In genomic region chr16:1991135-1991551, GRCh38 we compare ENCODE assay signal across 8 cellular contexts. TPM values are rescaled to one million over a fixed set of nuclear protein-coding genes. Genes with fewer than 3 reads are reported as not detected.
DNase-seq lines count a peak whose midpoint lies in the region; ATAC-seq and TF ChIP-seq lines count a peak whose summit lies in the region.

No MANE protein-coding gene starts in this region.

- DNase-seq in activated naive CD4-positive, alpha-beta T cell treated with anti-CD3 and anti-CD28 coated beads for 36 hours, result peak; percentile 76
- DNase-seq in neural progenitor cell (ENCODE audit: low spot score) (no peak), BE2C (no peak), globus pallidus (ENCODE audit: low spot score) (no peak), erythroblast (lab: John Stamatoyannopoulos, UW) (no peak), SW480 (ENCODE audit: low spot score) (no peak)

- TF ChIP-seq CTCF in neural progenitor cell (IDR thresholded peaks at IDR 0.05) (no peak), BE2C (IDR thresholded peaks at IDR 0.05; ENCODE audit: low read depth, low read length) (no peak)

- peak overlapping the region; percentile 84 for H3K4me2 ChIP-seq in neural progenitor cell

- peaks cover 11% of the 10 kb centered on the region for H3K36me3 Mint-ChIP-seq in activated naive CD4-positive, alpha-beta T cell treated with anti-CD3 and anti-CD28 coated beads for 36 hours (ENCODE audit: low read depth)
- H3K36me3 Mint-ChIP-seq in neural progenitor cell, result peaks cover 13% of the 10 kb centered on the region

- H3K27me3 ChIP-seq in neural progenitor cell, result peaks cover 58% of the 10 kb centered on the region
- peaks cover 29% of the 10 kb centered on the region for H3K27me3 ChIP-seq in BE2C

- H3F3A ChIP-seq in neural progenitor cell (ENCODE audit: low read depth), result peaks cover 56% of the 10 kb centered on the region

- H3K9ac ChIP-seq in neural progenitor cell, result no peak overlapping the region

- ATAC-seq in GM18511 (IDR thresholded peaks at IDR 0.05; ENCODE audit: unreplicated experiment) (peak; percentile 49), HG03432 (IDR thresholded peaks at IDR 0.05; ENCODE audit: unreplicated experiment) (peak; percentile 35)

- no peak overlapping the region for H3K27ac Mint-ChIP-seq in activated naive CD4-positive, alpha-beta T cell treated with anti-CD3 and anti-CD28 coated beads for 36 hours
- no peak overlapping the region for H3K27ac Mint-ChIP-seq in neural progenitor cell

- no peaks in the 10 kb centered on the region for H3K9me3 Mint-ChIP-seq in activated naive CD4-positive, alpha-beta T cell treated with anti-CD3 and anti-CD28 coated beads for 36 hours
- H3K9me3 Mint-ChIP-seq in neural progenitor cell, result peaks cover 2% of the 10 kb centered on the region

- H3K79me2 ChIP-seq in neural progenitor cell (ENCODE audit: low read depth), result no peaks in the 10 kb centered on the region

- H3K27ac ChIP-seq in neural progenitor cell, result no peak overlapping the region

- no peaks in the 10 kb centered on the region for H3K36me3 ChIP-seq in neural progenitor cell
- H3K36me3 ChIP-seq in BE2C, result peaks cover 16% of the 10 kb centered on the region

- peaks cover 10% of the 10 kb centered on the region for H3K4me1 ChIP-seq in neural progenitor cell
- H3K4me1 ChIP-seq in BE2C, result no peaks in the 10 kb centered on the region

- H2AFZ ChIP-seq in neural progenitor cell (replicated peaks), result no peak overlapping the region

- intact Hi-C loops in activated naive CD4-positive, alpha-beta T cell treated with anti-CD3 and anti-CD28 coated beads for 36 hours (cut with micrococcal nuclease), result no loop called here

- peak overlapping the region; percentile 65 for H3K4me3 Mint-ChIP-seq in activated naive CD4-positive, alpha-beta T cell treated with anti-CD3 and anti-CD28 coated beads for 36 hours
- peak overlapping the region; percentile 81 for H3K4me3 Mint-ChIP-seq in neural progenitor cell

- TF ChIP-seq POLR2A in erythroblast (IDR thresholded peaks at IDR 0.05; ENCODE audit: low read length), result no peak

- peaks cover 24% of the 10 kb centered on the region for H3K4me1 Mint-ChIP-seq in activated naive CD4-positive, alpha-beta T cell treated with anti-CD3 and anti-CD28 coated beads for 36 hours (ENCODE audit: low read depth)
- H3K4me1 Mint-ChIP-seq in neural progenitor cell, result peaks cover 14% of the 10 kb centered on the region

- H4K20me1 ChIP-seq in neural progenitor cell (ENCODE audit: low read depth), result peaks cover 24% of the 10 kb centered on the region

- H3K4me3 ChIP-seq in neural progenitor cell, result peak overlapping the region; percentile 55
- no peak overlapping the region for H3K4me3 ChIP-seq in BE2C (ENCODE audit: low read depth, low read length)

- peaks cover 24% of the 10 kb centered on the region for H3K27me3 Mint-ChIP-seq in activated naive CD4-positive, alpha-beta T cell treated with anti-CD3 and anti-CD28 coated beads for 36 hours (ENCODE audit: low read depth)
- peaks cover 27% of the 10 kb centered on the region for H3K27me3 Mint-ChIP-seq in neural progenitor cell (ENCODE audit: insufficient read depth, low read depth)

- H3K9me3 ChIP-seq in neural progenitor cell (ENCODE audit: low read depth) (no peaks in the 10 kb centered on the region), BE2C (peaks cover 10% of the 10 kb centered on the region)

- CTCF ChIA-PET in activated naive CD4-positive, alpha-beta T cell treated with anti-CD3 and anti-CD28 coated beads for 36 hours (lab: Charles Lee), result interaction anchor here (0.5 to 1.2 kb wide), 4 partner anchors 9 to 149 kb away, joined by 3 to 4 read pairs (median 3); partner anchors contain the start of genes NTHL1 and TSC2

RNA-seq across cellular contexts. Expression of gene SYNGR3, which starts 1.4 kb away (rescaled TPM):
- total RNA-seq in activated naive CD4-positive, alpha-beta T cell treated with anti-CD3 and anti-CD28 coated beads for 36 hours, result 1 to 10 TPM; 5.7 to 7.2 TPM
- total RNA-seq in neural progenitor cell (ENCODE audit: low replicate concordance), result 4.4 and 8.7 TPM in 2 replicates
- polyA plus RNA-seq in BE2C (2012; ENCODE audit: insufficient read depth, insufficient read length, low read depth), result 10.0 TPM

RNA-seq across cellular contexts. Expression of gene GFER, which starts 7.2 kb away (rescaled TPM):
- total RNA-seq in activated naive CD4-positive, alpha-beta T cell treated with anti-CD3 and anti-CD28 coated beads for 36 hours, result 10 to 100 TPM; 29.8 to 30.1 TPM
- 35.1 and 35.5 TPM in 2 replicates for total RNA-seq in neural progenitor cell (ENCODE audit: low replicate concordance)
- polyA plus RNA-seq in BE2C (2012; ENCODE audit: insufficient read depth, insufficient read length, low read depth), result 149 TPM

RNA-seq across cellular contexts. Expression of gene NOXO1, which starts 9.9 kb away (rescaled TPM):
- not detected for total RNA-seq in activated naive CD4-positive, alpha-beta T cell treated with anti-CD3 and anti-CD28 coated beads for 36 hours
- total RNA-seq in neural progenitor cell (ENCODE audit: low replicate concordance), result not detected in 2 replicates
- polyA plus RNA-seq in BE2C (2012; ENCODE audit: insufficient read depth, insufficient read length, low read depth), result 1.8 TPM

RNA-seq across cellular contexts. Expression of gene ZNF598, which starts 18.5 kb away (rescaled TPM):
- total RNA-seq in activated naive CD4-positive, alpha-beta T cell treated with anti-CD3 and anti-CD28 coated beads for 36 hours, result 10 to 100 TPM; 88.8 to 93.5 TPM
- 12.7 and 31.2 TPM in 2 replicates for total RNA-seq in neural progenitor cell (ENCODE audit: low replicate concordance)
- 245 TPM for polyA plus RNA-seq in BE2C (2012; ENCODE audit: insufficient read depth, insufficient read length, low read depth)

RNA-seq across cellular contexts. Expression of gene TBL3, which starts 19.3 kb away (rescaled TPM):
- 10 to 100 TPM; 36.5 to 38.0 TPM for total RNA-seq in activated naive CD4-positive, alpha-beta T cell treated with anti-CD3 and anti-CD28 coated beads for 36 hours
- total RNA-seq in neural progenitor cell (ENCODE audit: low replicate concordance), result 30.7 and 47.6 TPM in 2 replicates
- 123 TPM for polyA plus RNA-seq in BE2C (2012; ENCODE audit: insufficient read depth, insufficient read length, low read depth)
